ENCODE assay signal across 20 cellular contexts in the genomic region with DNA sequence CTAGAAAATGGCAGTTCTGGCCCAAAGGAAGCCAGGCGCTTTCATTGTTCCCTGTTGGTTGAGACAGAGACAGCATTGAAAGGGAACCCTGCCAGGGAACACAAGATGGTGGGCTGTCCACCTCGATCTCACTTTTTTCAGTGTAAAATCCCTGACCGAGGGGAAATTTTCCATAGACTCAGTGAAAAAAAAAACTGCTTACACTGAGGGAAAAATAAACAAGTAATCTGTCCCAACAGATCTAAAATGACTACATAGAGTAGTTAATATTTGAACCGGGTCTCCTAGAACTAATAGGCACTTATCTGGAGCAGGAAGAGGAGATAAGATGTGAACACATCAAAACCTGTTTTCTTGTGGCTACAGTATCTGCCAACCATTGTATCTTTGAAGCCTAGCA.
A peak's percentile ranks its signal among the peaks of the same experiment; 100 is the strongest.
DNase-seq lines count a peak whose midpoint lies in the region; ATAC-seq and TF ChIP-seq lines count a peak whose summit lies in the region.
"Had no signal": no experiment of that assay in that cellular context is flagged by ENCODE, and none has a peak within 500 bp of the region (broad histone marks: within the 10 kb centered on the region; RNA-seq: fewer than 3 reads in every experiment).

No MANE protein-coding gene starts in this region.

- H3K4me2 ChIP-seq in DND-41 (ENCODE audit: insufficient read depth, low read length): no peak overlapping the region
- H3K4me2 ChIP-seq: KMS-11 had no signal

- no peak for TF ChIP-seq CTCF in 22Rv1 (IDR thresholded peaks at IDR 0.05)
- no peak for TF ChIP-seq CTCF in DND-41 (IDR thresholded peaks at IDR 0.05; ENCODE audit: borderline replicate concordance, extremely low read depth, low read length, poor library complexity, severe bottlenecking)
- TF ChIP-seq CTCF in progenitor cell of endocrine pancreas (IDR thresholded peaks at IDR 0.05; ENCODE audit: unreplicated experiment): no peak
- no peak for TF ChIP-seq CTCF in vagina (IDR thresholded peaks at IDR 0.05)

- H3K4me3 Mint-ChIP-seq in progenitor cell of endocrine pancreas (ENCODE audit: low read depth): peak overlapping the region; percentile 5
- H3K4me3 Mint-ChIP-seq: B cell; CD4-positive, alpha-beta T cell had no signal

- no peak for TF ChIP-seq POLR2A in vagina (IDR thresholded peaks at IDR 0.05)

- H3K4me1 ChIP-seq in DND-41 (ENCODE audit: insufficient read depth, low read length) (no peaks in the 10 kb centered on the region), vagina (no peaks in the 10 kb centered on the region)

- H3K9ac ChIP-seq in DND-41 (ENCODE audit: low read depth, low read length): no peak overlapping the region
- H3K9ac ChIP-seq: KMS-11 had no signal

- no peak for DNase-seq in DND-41
- DNase-seq in kidney glomerular epithelial cell (lab: John Stamatoyannopoulos, UW): peak; percentile 29
- no peak for DNase-seq in progenitor cell of endocrine pancreas (ENCODE audit: low spot score, unreplicated experiment)
- DNase-seq in Kasumi-1 (lab: John Stamatoyannopoulos, UW): no peak
- no peak for DNase-seq in OCI-M2 (lab: John Stamatoyannopoulos, UW; ENCODE audit: unreplicated experiment)
- DNase-seq in activated naive CD4-positive, alpha-beta T cell treated with Interleukin-2 at 50 U/mL for 16 hours: no peak
- no peak for DNase-seq in vagina (ENCODE audit: extremely low spot score in 2 of 2)
- DNase-seq: 8988T; CD4-positive, alpha-beta T cell; GDM1; NCI-H1417; NCI-H187; NCI-H2107; NCI-H510A; PC-3 had no signal

- no peaks in the 10 kb centered on the region for H3K27me3 ChIP-seq in DND-41 (ENCODE audit: insufficient read depth, low read length, poor library complexity)
- no peaks in the 10 kb centered on the region for H3K27me3 ChIP-seq in vagina

- H3K79me2 ChIP-seq in DND-41 (ENCODE audit: insufficient read depth, low read length): no peaks in the 10 kb centered on the region

- no peaks in the 10 kb centered on the region for H3K36me3 ChIP-seq in DND-41 (ENCODE audit: insufficient read depth, low read length)
- no peaks in the 10 kb centered on the region for H3K36me3 ChIP-seq in vagina
- H3K36me3 ChIP-seq: HAP-1 had no signal

- intact Hi-C loops in vagina (cut with DNase I): no loop called here

- H2AFZ ChIP-seq in DND-41 (ENCODE audit: low read depth, low read length): 0 out of 2 replicates have a peak overlapping the region, but pooled peaks have one; percentile 9

- H3K27me3 Mint-ChIP-seq in progenitor cell of endocrine pancreas: no peaks in the 10 kb centered on the region
- H3K27me3 Mint-ChIP-seq: CD4-positive, alpha-beta T cell had no signal

- ATAC-seq in DND-41 (ENCODE audit: insufficient read depth, low read depth): no peak
- ATAC-seq: PC-3 had no signal

- H3K9me3 ChIP-seq in DND-41 (ENCODE audit: insufficient read depth, low read length, severe bottlenecking): no peaks in the 10 kb centered on the region
- H3K9me3 ChIP-seq in vagina: no peaks in the 10 kb centered on the region
- H3K9me3 ChIP-seq: HAP-1 had no signal

- peak overlapping the region; percentile 82 for H3K27ac Mint-ChIP-seq in progenitor cell of endocrine pancreas
- H3K27ac Mint-ChIP-seq: B cell; CD4-positive, alpha-beta T cell had no signal

- H3K9me3 Mint-ChIP-seq in progenitor cell of endocrine pancreas (ENCODE audit: low read depth): peaks cover 44% of the 10 kb centered on the region

- H4K20me1 ChIP-seq in DND-41 (ENCODE audit: insufficient read depth, low read length): no peaks in the 10 kb centered on the region

- peaks cover 21% of the 10 kb centered on the region for H3K36me3 Mint-ChIP-seq in progenitor cell of endocrine pancreas (ENCODE audit: insufficient read depth)

- peaks cover 19% of the 10 kb centered on the region for H3K4me1 Mint-ChIP-seq in progenitor cell of endocrine pancreas (ENCODE audit: low read depth)
- H3K4me1 Mint-ChIP-seq: B cell had no signal

- no peak overlapping the region for H3K4me3 ChIP-seq in DND-41 (ENCODE audit: low read depth in 1 of 2, low read length in 2 of 2)
- no peak overlapping the region for H3K4me3 ChIP-seq in vagina
- H3K4me3 ChIP-seq: HAP-1 had no signal

- peak overlapping the region; percentile 54 for H3K27ac ChIP-seq in 22Rv1
- H3K27ac ChIP-seq in DND-41 (ENCODE audit: low read length): no peak overlapping the region
- H3K27ac ChIP-seq in vagina: no peak overlapping the region
- H3K27ac ChIP-seq: KMS-11, RWPE1 had no signal
